1 cellular context compared by ENCODE assay signal in genomic region chr4:169238445-169238844, GRCh38.
TF ChIP-seq lines count a peak whose summit lies in the region.

No MANE protein-coding gene starts in this region.

TF ChIP-seq in HepG2, 621 proteins besides CTCF, POLR2A, EP300 and RAD21 (continued from another document):
- TF ChIP-seq, protein P1, sequence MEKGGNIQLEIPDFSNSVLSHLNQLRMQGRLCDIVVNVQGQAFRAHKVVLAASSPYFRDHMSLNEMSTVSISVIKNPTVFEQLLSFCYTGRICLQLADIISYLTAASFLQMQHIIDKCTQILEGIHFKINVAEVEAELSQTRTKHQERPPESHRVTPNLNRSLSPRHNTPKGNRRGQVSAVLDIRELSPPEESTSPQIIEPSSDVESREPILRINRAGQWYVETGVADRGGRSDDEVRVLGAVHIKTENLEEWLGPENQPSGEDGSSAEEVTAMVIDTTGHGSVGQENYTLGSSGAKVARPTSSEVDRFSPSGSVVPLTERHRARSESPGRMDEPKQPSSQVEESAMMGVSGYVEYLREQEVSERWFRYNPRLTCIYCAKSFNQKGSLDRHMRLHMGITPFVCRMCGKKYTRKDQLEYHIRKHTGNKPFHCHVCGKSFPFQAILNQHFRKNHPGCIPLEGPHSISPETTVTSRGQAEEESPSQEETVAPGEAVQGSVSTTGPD (CRISPR knock-in tag; IDR thresholded peaks at IDR 0.05) = no peak
